ENCODE assay signal across 8 cellular contexts in the genomic region with DNA sequence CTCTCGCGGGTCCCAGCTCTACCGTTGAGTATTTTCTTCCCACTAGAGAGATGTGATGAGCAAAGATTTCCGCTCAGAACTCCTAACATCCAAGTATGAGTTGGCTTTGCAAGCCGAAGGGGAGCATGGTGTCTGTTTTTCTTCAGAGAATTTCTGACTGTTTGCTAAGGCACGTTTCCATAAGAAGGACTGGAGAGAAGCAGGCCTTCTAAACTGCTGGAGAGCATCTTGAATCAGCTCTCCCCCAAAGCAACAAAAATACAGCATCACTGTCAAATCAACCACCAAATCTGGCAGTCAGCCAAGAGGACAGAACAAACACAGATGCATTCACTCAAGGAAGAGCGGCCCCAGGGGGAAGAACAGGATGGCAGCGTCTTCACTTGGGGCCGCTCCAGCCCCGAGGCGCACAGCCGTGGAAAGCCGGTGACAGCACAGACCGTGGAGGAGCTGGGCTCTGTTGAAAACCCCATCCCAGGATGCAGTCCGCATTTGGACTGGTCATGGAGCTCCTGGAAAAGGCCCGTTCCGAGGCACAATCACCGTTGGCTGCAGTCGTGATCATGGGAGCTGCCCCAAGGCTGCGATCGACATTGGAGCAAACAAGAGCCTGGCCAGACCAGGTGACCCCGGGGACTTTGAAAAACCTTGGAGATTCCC.
DNase-seq lines count a peak whose midpoint lies in the region; ATAC-seq and TF ChIP-seq lines count a peak whose summit lies in the region.

No MANE protein-coding gene starts in this region.

- DNase-seq in G401 (ENCODE audit: low spot score) (peak; percentile 8), cerebellar cortex (ENCODE audit: low spot score) (peak; percentile 9), mucosa of gallbladder (ENCODE audit: low spot score) (peak; percentile 40), DMS114 treated with DMSO at 0.1 percent for 48 hours (lab: John Stamatoyannopoulos, UW; ENCODE audit: unreplicated experiment) (no peak), GM13976 (ENCODE audit: low spot score) (no peak)

- ATAC-seq in HG03064 (IDR thresholded peaks at IDR 0.05; ENCODE audit: low read depth, unreplicated experiment), result peak; percentile 63
- ATAC-seq in GM21717 (IDR thresholded peaks at IDR 0.05; ENCODE audit: unreplicated experiment), result no peak
- ATAC-seq in GM19035 (IDR thresholded peaks at IDR 0.05; ENCODE audit: unreplicated experiment), result no peak

- TF ChIP-seq CTCF in GM13976 (IDR thresholded peaks at IDR 0.05; ENCODE audit: borderline replicate concordance, control extremely low read depth, extremely low read depth, insufficient read depth, missing control alignments), result no peak

- in situ Hi-C loops in G401 (cut with HindIII; ENCODE audit: low sequenced_read_pairs) (no loop called here), GM13976 (cut with MboI; ENCODE audit: low sequenced_read_pairs, unreplicated experiment) (no loop called here)

Comparison
In these comparisons a context has a peak if more than half of its experiments do, and no peak if none do; other contexts are left out.
1. DNase-seq: peak in G401 (single experiment), cerebellar cortex (single experiment) and mucosa of gallbladder (single experiment); none in DMS114 treated with DMSO at 0.1 percent for 48 hours (single experiment) and GM13976 (single experiment).